ENCODE assay signal across 13 cellular contexts in genomic region chr1:225366552-225366951, GRCh38.
DNase-seq lines count a peak whose midpoint lies in the region; ATAC-seq and TF ChIP-seq lines count a peak whose summit lies in the region.
"Had no signal": no experiment of that assay in that cellular context is flagged by ENCODE, and none has a peak within 500 bp of the region (broad histone marks: within the 10 kb centered on the region; RNA-seq: fewer than 3 reads in every experiment).

No MANE protein-coding gene starts in this region.

- no peaks in the 10 kb centered on the region for H3F3A ChIP-seq in neural progenitor cell (ENCODE audit: low read depth)

- H3K9me3 ChIP-seq in hepatocyte (ENCODE audit: low read depth) (no peaks in the 10 kb centered on the region), neural progenitor cell (ENCODE audit: low read depth) (no peaks in the 10 kb centered on the region)
- H3K9me3 ChIP-seq: BLaER1 treated with 17β-estradiol and CSF1 and Interleukin-3, amounts not matched to agents 10 nM and 100 nM; HAP-1 had no signal

- no peak overlapping the region for H3K27ac Mint-ChIP-seq in neural progenitor cell
- H3K27ac Mint-ChIP-seq: CD4-positive, CD25-positive, alpha-beta regulatory T cell had no signal

- CTCF ChIA-PET in HEK293T (lab: Yijun Ruan, JAX) = interaction anchor here (0.6 kb wide), 1 partner anchor 46 kb away, joined by 3 read pairs; no protein-coding TSS in a partner anchor

- no peak overlapping the region for H3K4me3 ChIP-seq in hepatocyte
- no peak overlapping the region for H3K4me3 ChIP-seq in neural progenitor cell
- H3K4me3 ChIP-seq: BLaER1 treated with 17β-estradiol and CSF1 and Interleukin-3, amounts not matched to agents 10 nM and 100 nM; HAP-1 had no signal

- H3K36me3 ChIP-seq in hepatocyte (replicated peaks; ENCODE audit: insufficient read depth, low read depth) (no peaks in the 10 kb centered on the region), neural progenitor cell (no peaks in the 10 kb centered on the region)
- H3K36me3 ChIP-seq: BLaER1 treated with 17β-estradiol and CSF1 and Interleukin-3, amounts not matched to agents 10 nM and 100 nM; HAP-1 had no signal

- TF ChIP-seq CTCF in hepatocyte (IDR thresholded peaks at IDR 0.05; ENCODE audit: poor library complexity) = no peak
- no peak for TF ChIP-seq CTCF in neural progenitor cell (IDR thresholded peaks at IDR 0.05)

- no peaks in the 10 kb centered on the region for H3K9me2 ChIP-seq in hepatocyte (replicated peaks; ENCODE audit: insufficient read depth)

- H3K4me3 Mint-ChIP-seq in neural progenitor cell = no peak overlapping the region
- H3K4me3 Mint-ChIP-seq: CD4-positive, CD25-positive, alpha-beta regulatory T cell had no signal

- no peaks in the 10 kb centered on the region for H3K4me1 Mint-ChIP-seq in neural progenitor cell
- H3K4me1 Mint-ChIP-seq: CD4-positive, CD25-positive, alpha-beta regulatory T cell had no signal

- H2AFZ ChIP-seq in hepatocyte (no peak overlapping the region), neural progenitor cell (replicated peaks) (peak overlapping the region; percentile 11)

- no peaks in the 10 kb centered on the region for H3K36me3 Mint-ChIP-seq in neural progenitor cell
- H3K36me3 Mint-ChIP-seq: CD4-positive, CD25-positive, alpha-beta regulatory T cell had no signal

- peak overlapping the region; percentile 52 for H3K4me2 ChIP-seq in hepatocyte
- H3K4me2 ChIP-seq in neural progenitor cell = no peak overlapping the region
- H3K4me2 ChIP-seq: BLaER1 treated with 17β-estradiol and CSF1 and Interleukin-3, amounts not matched to agents 10 nM and 100 nM had no signal

- peak; percentile 28 for DNase-seq in DMS79 treated with DMSO at 0.1 percent for 48 hours (lab: John Stamatoyannopoulos, UW)
- DNase-seq in DMS79 (lab: John Stamatoyannopoulos, UW) = no peak
- no peak for DNase-seq in HEK293T (ENCODE audit: extremely low spot score)
- no peak for DNase-seq in hepatocyte (ENCODE audit: low spot score)
- DNase-seq in neural progenitor cell (ENCODE audit: low spot score) = no peak
- DNase-seq in OCI-M1 (lab: John Stamatoyannopoulos, UW) = no peak
- DNase-seq: CD4-positive, CD25-positive, alpha-beta regulatory T cell; DMS53 had no signal

- no peaks in the 10 kb centered on the region for H4K20me1 ChIP-seq in hepatocyte (ENCODE audit: insufficient read depth, poor library complexity, severe bottlenecking)
- no peaks in the 10 kb centered on the region for H4K20me1 ChIP-seq in neural progenitor cell (ENCODE audit: low read depth)
- H4K20me1 ChIP-seq: BLaER1 treated with 17β-estradiol and CSF1 and Interleukin-3, amounts not matched to agents 10 nM and 100 nM had no signal

- POLR2A ChIA-PET in HEK293T (lab: Yijun Ruan, JAX) = interaction anchor here (0.7 to 0.9 kb wide), 2 partner anchors 11 to 60 kb away, joined by 3 read pairs; no protein-coding TSS in a partner anchor

- H3K4me1 ChIP-seq in hepatocyte (ENCODE audit: insufficient read depth) (peaks cover 13% of the 10 kb centered on the region), neural progenitor cell (peaks cover 6% of the 10 kb centered on the region)
- H3K4me1 ChIP-seq: BLaER1 treated with 17β-estradiol and CSF1 and Interleukin-3, amounts not matched to agents 10 nM and 100 nM had no signal

- no peak overlapping the region for H3K27ac ChIP-seq in hepatocyte
- H3K27ac ChIP-seq in neural progenitor cell = no peak overlapping the region
- H3K27ac ChIP-seq: 22Rv1; BLaER1 treated with 17β-estradiol and CSF1 and Interleukin-3, amounts not matched to agents 10 nM and 100 nM had no signal

- no peaks in the 10 kb centered on the region for H3K79me2 ChIP-seq in hepatocyte
- H3K79me2 ChIP-seq in neural progenitor cell (ENCODE audit: low read depth) = no peaks in the 10 kb centered on the region

- 0% methylated on average over 1 of the region's 1 CpG for WGBS in hepatocyte (ENCODE audit: low lambda C conversion rate, missing lambda C conversion rate)

- ATAC-seq in GM18858 (IDR thresholded peaks at IDR 0.05; ENCODE audit: unreplicated experiment) = no peak
- no peak for ATAC-seq in GM21576 (IDR thresholded peaks at IDR 0.05; ENCODE audit: unreplicated experiment)

- no peaks in the 10 kb centered on the region for H3K27me3 Mint-ChIP-seq in neural progenitor cell (ENCODE audit: insufficient read depth, low read depth)

- no peaks in the 10 kb centered on the region for H3K27me3 ChIP-seq in hepatocyte
- H3K27me3 ChIP-seq in neural progenitor cell = no peaks in the 10 kb centered on the region
- H3K27me3 ChIP-seq: BLaER1 treated with 17β-estradiol and CSF1 and Interleukin-3, amounts not matched to agents 10 nM and 100 nM had no signal

- H3K9me3 Mint-ChIP-seq in neural progenitor cell = no peaks in the 10 kb centered on the region
- H3K9me3 Mint-ChIP-seq: CD4-positive, CD25-positive, alpha-beta regulatory T cell had no signal

- H3K9ac ChIP-seq in neural progenitor cell = no peak overlapping the region
- H3K9ac ChIP-seq: BLaER1 treated with 17β-estradiol and CSF1 and Interleukin-3, amounts not matched to agents 10 nM and 100 nM had no signal

TF ChIP-seq in HEK293T, 16 proteins besides CTCF, POLR2A, EP300 and RAD21:
- TF ChIP-seq SUZ12 (IDR thresholded peaks at IDR 0.05) (no peak), ARNT (IDR thresholded peaks at IDR 0.05) (no peak), NFRKB (IDR thresholded peaks at IDR 0.05) (no peak), ELF4 (IDR thresholded peaks at IDR 0.05) (0 out of 2 replicates have a peak, but pooled peaks have one; percentile 7), HDGF (IDR thresholded peaks at IDR 0.05; ENCODE audit: borderline replicate concordance) (no peak)
